27 cellular contexts compared by ENCODE assay signal in the genomic region with DNA sequence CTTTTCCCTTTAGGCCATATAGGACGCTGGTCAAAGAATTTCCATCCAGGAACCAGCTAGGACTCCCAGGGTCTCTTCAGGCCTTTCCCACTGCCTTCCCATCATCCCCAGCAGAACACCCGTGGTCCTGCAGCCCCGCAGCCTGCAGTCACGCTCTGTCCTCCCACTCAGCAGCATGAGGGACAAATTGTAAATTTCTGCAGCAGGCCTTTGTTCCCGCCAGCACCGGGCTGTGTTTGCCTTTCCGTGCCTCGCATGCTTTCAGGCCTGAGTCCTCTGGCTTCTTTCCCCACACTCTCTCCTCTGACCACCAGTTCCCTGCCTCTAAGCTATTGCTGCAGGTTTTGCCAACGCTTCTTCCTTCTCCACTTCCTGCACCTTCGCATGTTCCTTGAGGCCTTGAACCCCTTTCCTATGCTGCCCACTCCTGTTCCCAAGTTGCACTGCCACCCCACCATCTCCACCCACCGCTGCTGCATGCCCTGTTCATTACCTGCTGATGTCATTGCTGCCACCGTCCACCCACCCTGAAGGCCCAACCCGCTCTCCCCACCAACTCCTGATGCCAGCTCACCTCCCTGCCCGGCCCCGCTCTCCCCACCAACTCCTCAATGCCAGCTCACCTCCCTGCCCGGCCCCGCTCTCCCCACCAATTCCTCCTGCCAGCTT. TPM values are rescaled to one million over a fixed set of nuclear protein-coding genes. Genes with fewer than 3 reads are reported as not detected.
DNase-seq lines count a peak whose midpoint lies in the region; ATAC-seq and TF ChIP-seq lines count a peak whose summit lies in the region.
"Had no signal": no experiment of that assay in that cellular context is flagged by ENCODE, and none has a peak within 500 bp of the region (broad histone marks: within the 10 kb centered on the region; RNA-seq: fewer than 3 reads in every experiment).

No MANE protein-coding gene starts in this region.

- peak overlapping the region; percentile 62 for H3K27ac Mint-ChIP-seq in activated T-helper 1 cell treated with anti-CD3 and anti-CD28 coated beads, Interleukin-12 subunit alpha, Interleukin-12 subunit beta, Interleukin-2, Interleukin-4 antibody, amounts not matched to agents 30 ng/mL and 10 ng/mL and 1 ng/mL, durations not matched to agents 14 hours and 24 hours and 36 hours
- H3K27ac Mint-ChIP-seq in nephron progenitor cell, result peak overlapping the region; percentile 87
- H3K27ac Mint-ChIP-seq: activated naive CD4-positive, alpha-beta T cell treated with anti-CD3 and anti-CD28 coated beads for 36 hours had no signal

- TF ChIP-seq POLR2A in gastroesophageal sphincter (IDR thresholded peaks at IDR 0.05), result no peak

- peaks cover 3% of the 10 kb centered on the region for H3K9me3 Mint-ChIP-seq in activated T-helper 1 cell treated with anti-CD3 and anti-CD28 coated beads, Interleukin-12 subunit alpha, Interleukin-12 subunit beta, Interleukin-2, Interleukin-4 antibody, amounts not matched to agents 30 ng/mL and 10 ng/mL and 1 ng/mL, durations not matched to agents 14 hours and 24 hours and 36 hours
- peaks cover 18% of the 10 kb centered on the region for H3K9me3 Mint-ChIP-seq in nephron progenitor cell
- H3K9me3 Mint-ChIP-seq: T-cell had no signal

- no peaks in the 10 kb centered on the region for H3K27me3 ChIP-seq in BLaER1 treated with 17β-estradiol and CSF1 and Interleukin-3, amounts not matched to agents 10 nM and 100 nM
- H3K27me3 ChIP-seq in gastroesophageal sphincter, result peaks cover 7% of the 10 kb centered on the region
- H3K27me3 ChIP-seq: ascending aorta had no signal

- H3K36me3 Mint-ChIP-seq in activated T-helper 1 cell treated with anti-CD3 and anti-CD28 coated beads, Interleukin-12 subunit alpha, Interleukin-12 subunit beta, Interleukin-2, Interleukin-4 antibody, amounts not matched to agents 30 ng/mL and 10 ng/mL and 1 ng/mL, durations not matched to agents 14 hours and 24 hours and 36 hours (ENCODE audit: low read depth), result peaks cover 17% of the 10 kb centered on the region
- H3K36me3 Mint-ChIP-seq in nephron progenitor cell (ENCODE audit: low read depth), result peaks cover 25% of the 10 kb centered on the region

- 77 to 86% methylated on average over 7 to 15 of the region's 17 CpGs for WGBS in gastroesophageal sphincter (ENCODE audit: low coverage in 1 of 2), 2 donors

- peaks cover 0 to 42% (median 6%) of the 10 kb centered on the region in 11 experiments; a peak in 5 of 22 replicates for H4K20me1 ChIP-seq in BLaER1 treated with 17β-estradiol and CSF1 and Interleukin-3, amounts not matched to agents 10 nM and 100 nM

- TF ChIP-seq EP300 in gastroesophageal sphincter (IDR thresholded peaks at IDR 0.05), result no peak

- peak overlapping the region; percentile 70 to 92 (median 86); a peak in 21 of 22 replicates for H3K4me2 ChIP-seq in BLaER1 treated with 17β-estradiol and CSF1 and Interleukin-3, amounts not matched to agents 10 nM and 100 nM

- peaks cover 0 to 5% (median 0%) of the 10 kb centered on the region in 11 experiments; a peak in 2 of 22 replicates for H3K9me3 ChIP-seq in BLaER1 treated with 17β-estradiol and CSF1 and Interleukin-3, amounts not matched to agents 10 nM and 100 nM (replicated peaks in 1 of 11)
- no peaks in the 10 kb centered on the region for H3K9me3 ChIP-seq in gastroesophageal sphincter
- H3K9me3 ChIP-seq: ascending aorta, prostate gland, thoracic aorta had no signal

- peaks cover 0 to 9% (median 7%) of the 10 kb centered on the region in 11 experiments; a peak in 10 of 22 replicates for H3K36me3 ChIP-seq in BLaER1 treated with 17β-estradiol and CSF1 and Interleukin-3, amounts not matched to agents 10 nM and 100 nM
- no peaks in the 10 kb centered on the region for H3K36me3 ChIP-seq in gastroesophageal sphincter
- H3K36me3 ChIP-seq: ascending aorta, prostate gland, thoracic aorta had no signal

- peak overlapping the region in 6 of 11 experiments; percentile 11 to 67 (median 37); a peak in 6 of 22 replicates for H3K27ac ChIP-seq in BLaER1 treated with 17β-estradiol and CSF1 and Interleukin-3, amounts not matched to agents 10 nM and 100 nM
- H3K27ac ChIP-seq in gastroesophageal sphincter, result no peak overlapping the region
- H3K27ac ChIP-seq: ascending aorta, GM23248, prostate gland, thoracic aorta had no signal

- peaks cover 43% of the 10 kb centered on the region for H3K4me1 Mint-ChIP-seq in activated T-helper 1 cell treated with anti-CD3 and anti-CD28 coated beads, Interleukin-12 subunit alpha, Interleukin-12 subunit beta, Interleukin-2, Interleukin-4 antibody, amounts not matched to agents 30 ng/mL and 10 ng/mL and 1 ng/mL, durations not matched to agents 14 hours and 24 hours and 36 hours (ENCODE audit: low read depth)
- peaks cover 57% of the 10 kb centered on the region for H3K4me1 Mint-ChIP-seq in nephron progenitor cell

- no peak for TF ChIP-seq CTCF in nephron progenitor cell (IDR thresholded peaks at IDR 0.05)
- no peak for TF ChIP-seq CTCF in gastroesophageal sphincter (IDR thresholded peaks at IDR 0.05)

- DNase-seq in AG20443 (ENCODE audit: low spot score) (peak; percentile 5), nephron progenitor cell (no peak), COLO668 (lab: John Stamatoyannopoulos, UW; ENCODE audit: unreplicated experiment) (no peak), HPDE6-E6E7 (ENCODE audit: extremely low spot score) (no peak)
- no peak for DNase-seq in activated T-helper 1 cell treated with anti-CD3 and anti-CD28 coated beads, Interleukin-12 subunit alpha, Interleukin-12 subunit beta, Interleukin-2, Interleukin-4 antibody, amounts not matched to agents 30 ng/mL and 10 ng/mL and 1 ng/mL, durations not matched to agents 14 hours and 24 hours and 36 hours (ENCODE audit: low spot score)
- DNase-seq: activated CD4-positive, alpha-beta T cell treated with anti-CD3 and anti-CD28 coated beads, Interleukin-2, amount 50 U/mL, for 1 hour; activated naive CD4-positive, alpha-beta T cell treated with anti-CD3 and anti-CD28 coated beads for 36 hours; activated T-cell treated with anti-CD3 and anti-CD28 coated beads for 4 hours; DMS79 treated with DMSO at 0.1 percent for 48 hours; effector CD4-positive, alpha-beta T cell; foreskin melanocyte; GM23248; hippocampal formation; IMR-90; left ventricle myocardium superior; NCI-H1436; NCI-H2107; NCI-H510A treated with DMSO at 0.1 percent for 48 hours; NK-92 treated with Interleukin-12 subunit alpha and Interleukin-12 subunit beta, amount 100 ng/mL, for 24 hours; T-cell had no signal

- H3K4me3 ChIP-seq in BLaER1 treated with 17β-estradiol and CSF1 and Interleukin-3, amounts not matched to agents 10 nM and 100 nM, result no peak overlapping the region
- no peak overlapping the region for H3K4me3 ChIP-seq in gastroesophageal sphincter
- H3K4me3 ChIP-seq: ascending aorta, GM23248, prostate gland, thoracic aorta had no signal

- peaks cover 41 to 73% (median 54%) of the 10 kb centered on the region in 10 experiments for H3K4me1 ChIP-seq in BLaER1 treated with 17β-estradiol and CSF1 and Interleukin-3, amounts not matched to agents 10 nM and 100 nM
- H3K4me1 ChIP-seq in gastroesophageal sphincter, result no peaks in the 10 kb centered on the region
- H3K4me1 ChIP-seq: ascending aorta, prostate gland had no signal

- no peak for ATAC-seq in gastroesophageal sphincter
- no peak for ATAC-seq in GM21825 (IDR thresholded peaks at IDR 0.05; ENCODE audit: unreplicated experiment)
- ATAC-seq: left ventricle myocardium superior, Panc1 had no signal

- no peak overlapping the region for H3K4me3 Mint-ChIP-seq in activated T-helper 1 cell treated with anti-CD3 and anti-CD28 coated beads, Interleukin-12 subunit alpha, Interleukin-12 subunit beta, Interleukin-2, Interleukin-4 antibody, amounts not matched to agents 30 ng/mL and 10 ng/mL and 1 ng/mL, durations not matched to agents 14 hours and 24 hours and 36 hours
- no peak overlapping the region for H3K4me3 Mint-ChIP-seq in nephron progenitor cell
- H3K4me3 Mint-ChIP-seq: activated naive CD4-positive, alpha-beta T cell treated with anti-CD3 and anti-CD28 coated beads for 36 hours had no signal

- no peak overlapping the region for H3K9ac ChIP-seq in BLaER1 treated with 17β-estradiol and CSF1 and Interleukin-3, amounts not matched to agents 10 nM and 100 nM
- H3K9ac ChIP-seq: GM23248 had no signal

- intact Hi-C loops in activated T-helper 1 cell treated with anti-CD3 and anti-CD28 coated beads, Interleukin-12 subunit alpha, Interleukin-12 subunit beta, Interleukin-2, Interleukin-4 antibody, amounts not matched to agents 30 ng/mL and 10 ng/mL and 1 ng/mL, durations not matched to agents 14 hours and 24 hours and 36 hours (cut with micrococcal nuclease), result no loop called here

- no peaks in the 10 kb centered on the region for H3K27me3 Mint-ChIP-seq in activated T-helper 1 cell treated with anti-CD3 and anti-CD28 coated beads, Interleukin-12 subunit alpha, Interleukin-12 subunit beta, Interleukin-2, Interleukin-4 antibody, amounts not matched to agents 30 ng/mL and 10 ng/mL and 1 ng/mL, durations not matched to agents 14 hours and 24 hours and 36 hours (ENCODE audit: insufficient read depth)
- peaks cover 22% of the 10 kb centered on the region for H3K27me3 Mint-ChIP-seq in nephron progenitor cell (ENCODE audit: low read depth, poor library complexity)
- H3K27me3 Mint-ChIP-seq: T-cell had no signal

RNA-seq across cellular contexts. Expression of a gene that starts 49.8 kb away (rescaled TPM):
- total RNA-seq in activated T-helper 1 cell treated with anti-CD3 and anti-CD28 coated beads, Interleukin-12 subunit alpha, Interleukin-12 subunit beta, Interleukin-2, Interleukin-4 antibody, amounts not matched to agents 30 ng/mL and 10 ng/mL and 1 ng/mL, durations not matched to agents 14 hours and 24 hours and 36 hours, result 99.5 TPM in 2 replicates
- 10 to 100 TPM; 18.4 to 46.6 (median 26.2) TPM for total RNA-seq in gastroesophageal sphincter

Comparison
In these comparisons a context has a peak if more than half of its experiments do, and no peak if none do; other contexts are left out.
1. H3K27ac ChIP-seq: peak in BLaER1 treated with 17β-estradiol and CSF1 and Interleukin-3, amounts not matched to agents 10 nM and 100 nM (6 of 11); none in gastroesophageal sphincter (0 of 4).